1 cellular context compared by ENCODE assay signal in the genomic region with DNA sequence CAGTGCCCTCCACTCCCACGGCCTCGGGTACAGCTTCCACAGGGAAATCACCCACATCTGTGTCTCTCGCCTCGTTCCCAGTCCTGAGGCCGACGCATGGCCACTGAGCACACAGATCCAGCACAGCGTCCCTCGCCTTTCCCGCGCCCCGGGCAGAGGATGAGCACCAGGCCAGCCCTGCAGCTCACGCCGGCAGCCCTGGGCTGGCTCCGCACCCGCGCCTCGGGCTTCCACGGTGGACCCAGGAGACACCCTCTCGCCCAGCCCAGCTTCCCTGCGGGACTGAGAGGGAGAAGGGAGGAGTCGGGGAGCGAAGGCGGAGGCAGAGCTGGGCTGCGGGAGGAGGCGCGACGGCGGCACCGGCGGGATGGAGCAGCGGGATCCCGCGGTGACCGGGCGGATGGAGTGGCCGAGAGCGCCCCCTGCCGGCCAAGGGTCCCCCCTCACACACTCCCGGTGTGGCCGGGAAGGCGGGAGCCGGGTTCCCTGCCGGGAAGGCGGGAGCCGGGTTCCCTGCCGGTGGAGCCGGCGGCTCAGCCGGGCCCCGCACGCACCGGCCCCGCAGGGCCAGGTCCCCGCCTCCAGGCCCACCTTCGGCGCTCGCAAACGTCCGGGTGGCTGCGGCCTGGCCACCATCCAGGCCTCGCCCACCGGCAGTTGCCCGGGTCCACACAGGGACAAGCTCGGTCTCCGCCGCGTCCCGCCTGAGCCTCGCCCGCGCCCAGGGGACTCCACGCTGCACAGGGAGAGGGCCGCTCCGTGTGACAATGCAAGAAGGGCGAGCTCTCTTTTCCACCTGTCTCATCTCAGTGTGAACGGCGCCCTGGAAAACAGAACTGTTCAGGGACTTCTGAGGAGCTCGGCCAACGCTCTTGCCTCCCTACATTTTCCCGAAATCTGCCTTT.
TF ChIP-seq lines count a peak whose summit lies in the region.

No MANE protein-coding gene starts in this region.

TF ChIP-seq in H1, 55 proteins besides CTCF, POLR2A, EP300 and RAD21 (continued from another document):
- no peak for TF ChIP-seq BRCA1 (IDR thresholded peaks at IDR 0.05; ENCODE audit: low read depth, low read length)
- no peak for TF ChIP-seq ZNF274 (IDR thresholded peaks at IDR 0.05; ENCODE audit: borderline replicate concordance, extremely low read depth, low read length)
- TF ChIP-seq SRF (IDR thresholded peaks at IDR 0.05; ENCODE audit: low read depth, low read length) = no peak
- no peak for TF ChIP-seq NANOG (IDR thresholded peaks at IDR 0.05; ENCODE audit: insufficient read depth, low read depth, low read length, poor library complexity, severe bottlenecking)
- TF ChIP-seq, protein P1, sequence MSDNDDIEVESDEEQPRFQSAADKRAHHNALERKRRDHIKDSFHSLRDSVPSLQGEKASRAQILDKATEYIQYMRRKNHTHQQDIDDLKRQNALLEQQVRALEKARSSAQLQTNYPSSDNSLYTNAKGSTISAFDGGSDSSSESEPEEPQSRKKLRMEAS (IDR thresholded peaks at IDR 0.05) = peak; percentile 93
- TF ChIP-seq KDM4A (IDR thresholded peaks at IDR 0.05; ENCODE audit: low read depth, low read length, severe bottlenecking) = peak; percentile 97
- TF ChIP-seq SIRT6 (IDR thresholded peaks at IDR 0.05; ENCODE audit: low read length) = no peak
- TF ChIP-seq ATF2 (IDR thresholded peaks at IDR 0.05; ENCODE audit: low read length) = no peak
- no peak for TF ChIP-seq YY1 (IDR thresholded peaks at IDR 0.05; ENCODE audit: low read depth, low read length)
- no peak for TF ChIP-seq HDAC6 (IDR thresholded peaks at IDR 0.05; ENCODE audit: low read depth, low read length)
- no peak for TF ChIP-seq POLR2AphosphoS5 (IDR thresholded peaks at IDR 0.05; ENCODE audit: low read depth, low read length)
- TF ChIP-seq TAF1 (IDR thresholded peaks at IDR 0.05; ENCODE audit: low read depth, low read length) = peak; percentile 41; the same call in 1 of the 2 replicates
- TF ChIP-seq SUZ12 (IDR thresholded peaks at IDR 0.05; ENCODE audit: low read length) = peak; percentile 12; the same call in 1 of the 2 replicates
- TF ChIP-seq TEAD4 (IDR thresholded peaks at IDR 0.05; ENCODE audit: low read depth, low read length) = no peak
- TF ChIP-seq NRF1 (IDR thresholded peaks at IDR 0.05; ENCODE audit: low read depth, low read length) = no peak
- TF ChIP-seq BACH1 (IDR thresholded peaks at IDR 0.05; ENCODE audit: low read length) = no peak
- TF ChIP-seq JUN (IDR thresholded peaks at IDR 0.05; ENCODE audit: low read depth, low read length) = no peak
- no peak for TF ChIP-seq POU5F1 (IDR thresholded peaks at IDR 0.05; ENCODE audit: low read depth, low read length)
- no peak for TF ChIP-seq SP4 (IDR thresholded peaks at IDR 0.05; ENCODE audit: low read length)
- no peak for TF ChIP-seq FOSL1 (IDR thresholded peaks at IDR 0.05; ENCODE audit: insufficient read depth, low read depth, low read length)
- no peak for TF ChIP-seq MAFK (IDR thresholded peaks at IDR 0.05; ENCODE audit: low read depth, low read length)
- TF ChIP-seq HDAC2 (IDR thresholded peaks at IDR 0.05; ENCODE audit: borderline replicate concordance in 1 of 2, low read depth in 2 of 2, low read length in 2 of 2) = peak in 1 of 2 experiments; percentile 29; a peak in 1 of 4 replicates
- no peak for TF ChIP-seq CHD2 (IDR thresholded peaks at IDR 0.05; ENCODE audit: low read length)
- no peak for TF ChIP-seq TBP (IDR thresholded peaks at IDR 0.05; ENCODE audit: low read depth, low read length)
- TF ChIP-seq CHD1 (IDR thresholded peaks at IDR 0.05; ENCODE audit: low read depth, low read length) = no peak
- peak; percentile 80 for TF ChIP-seq RBBP5 (IDR thresholded peaks at IDR 0.05; ENCODE audit: borderline replicate concordance, low read depth, low read length)
- no peak for TF ChIP-seq SAP30 (IDR thresholded peaks at IDR 0.05; ENCODE audit: insufficient read depth, insufficient replicate concordance, low read length)
- TF ChIP-seq SP1 (IDR thresholded peaks at IDR 0.05; ENCODE audit: low read depth, low read length) = no peak
- TF ChIP-seq, protein P2, sequence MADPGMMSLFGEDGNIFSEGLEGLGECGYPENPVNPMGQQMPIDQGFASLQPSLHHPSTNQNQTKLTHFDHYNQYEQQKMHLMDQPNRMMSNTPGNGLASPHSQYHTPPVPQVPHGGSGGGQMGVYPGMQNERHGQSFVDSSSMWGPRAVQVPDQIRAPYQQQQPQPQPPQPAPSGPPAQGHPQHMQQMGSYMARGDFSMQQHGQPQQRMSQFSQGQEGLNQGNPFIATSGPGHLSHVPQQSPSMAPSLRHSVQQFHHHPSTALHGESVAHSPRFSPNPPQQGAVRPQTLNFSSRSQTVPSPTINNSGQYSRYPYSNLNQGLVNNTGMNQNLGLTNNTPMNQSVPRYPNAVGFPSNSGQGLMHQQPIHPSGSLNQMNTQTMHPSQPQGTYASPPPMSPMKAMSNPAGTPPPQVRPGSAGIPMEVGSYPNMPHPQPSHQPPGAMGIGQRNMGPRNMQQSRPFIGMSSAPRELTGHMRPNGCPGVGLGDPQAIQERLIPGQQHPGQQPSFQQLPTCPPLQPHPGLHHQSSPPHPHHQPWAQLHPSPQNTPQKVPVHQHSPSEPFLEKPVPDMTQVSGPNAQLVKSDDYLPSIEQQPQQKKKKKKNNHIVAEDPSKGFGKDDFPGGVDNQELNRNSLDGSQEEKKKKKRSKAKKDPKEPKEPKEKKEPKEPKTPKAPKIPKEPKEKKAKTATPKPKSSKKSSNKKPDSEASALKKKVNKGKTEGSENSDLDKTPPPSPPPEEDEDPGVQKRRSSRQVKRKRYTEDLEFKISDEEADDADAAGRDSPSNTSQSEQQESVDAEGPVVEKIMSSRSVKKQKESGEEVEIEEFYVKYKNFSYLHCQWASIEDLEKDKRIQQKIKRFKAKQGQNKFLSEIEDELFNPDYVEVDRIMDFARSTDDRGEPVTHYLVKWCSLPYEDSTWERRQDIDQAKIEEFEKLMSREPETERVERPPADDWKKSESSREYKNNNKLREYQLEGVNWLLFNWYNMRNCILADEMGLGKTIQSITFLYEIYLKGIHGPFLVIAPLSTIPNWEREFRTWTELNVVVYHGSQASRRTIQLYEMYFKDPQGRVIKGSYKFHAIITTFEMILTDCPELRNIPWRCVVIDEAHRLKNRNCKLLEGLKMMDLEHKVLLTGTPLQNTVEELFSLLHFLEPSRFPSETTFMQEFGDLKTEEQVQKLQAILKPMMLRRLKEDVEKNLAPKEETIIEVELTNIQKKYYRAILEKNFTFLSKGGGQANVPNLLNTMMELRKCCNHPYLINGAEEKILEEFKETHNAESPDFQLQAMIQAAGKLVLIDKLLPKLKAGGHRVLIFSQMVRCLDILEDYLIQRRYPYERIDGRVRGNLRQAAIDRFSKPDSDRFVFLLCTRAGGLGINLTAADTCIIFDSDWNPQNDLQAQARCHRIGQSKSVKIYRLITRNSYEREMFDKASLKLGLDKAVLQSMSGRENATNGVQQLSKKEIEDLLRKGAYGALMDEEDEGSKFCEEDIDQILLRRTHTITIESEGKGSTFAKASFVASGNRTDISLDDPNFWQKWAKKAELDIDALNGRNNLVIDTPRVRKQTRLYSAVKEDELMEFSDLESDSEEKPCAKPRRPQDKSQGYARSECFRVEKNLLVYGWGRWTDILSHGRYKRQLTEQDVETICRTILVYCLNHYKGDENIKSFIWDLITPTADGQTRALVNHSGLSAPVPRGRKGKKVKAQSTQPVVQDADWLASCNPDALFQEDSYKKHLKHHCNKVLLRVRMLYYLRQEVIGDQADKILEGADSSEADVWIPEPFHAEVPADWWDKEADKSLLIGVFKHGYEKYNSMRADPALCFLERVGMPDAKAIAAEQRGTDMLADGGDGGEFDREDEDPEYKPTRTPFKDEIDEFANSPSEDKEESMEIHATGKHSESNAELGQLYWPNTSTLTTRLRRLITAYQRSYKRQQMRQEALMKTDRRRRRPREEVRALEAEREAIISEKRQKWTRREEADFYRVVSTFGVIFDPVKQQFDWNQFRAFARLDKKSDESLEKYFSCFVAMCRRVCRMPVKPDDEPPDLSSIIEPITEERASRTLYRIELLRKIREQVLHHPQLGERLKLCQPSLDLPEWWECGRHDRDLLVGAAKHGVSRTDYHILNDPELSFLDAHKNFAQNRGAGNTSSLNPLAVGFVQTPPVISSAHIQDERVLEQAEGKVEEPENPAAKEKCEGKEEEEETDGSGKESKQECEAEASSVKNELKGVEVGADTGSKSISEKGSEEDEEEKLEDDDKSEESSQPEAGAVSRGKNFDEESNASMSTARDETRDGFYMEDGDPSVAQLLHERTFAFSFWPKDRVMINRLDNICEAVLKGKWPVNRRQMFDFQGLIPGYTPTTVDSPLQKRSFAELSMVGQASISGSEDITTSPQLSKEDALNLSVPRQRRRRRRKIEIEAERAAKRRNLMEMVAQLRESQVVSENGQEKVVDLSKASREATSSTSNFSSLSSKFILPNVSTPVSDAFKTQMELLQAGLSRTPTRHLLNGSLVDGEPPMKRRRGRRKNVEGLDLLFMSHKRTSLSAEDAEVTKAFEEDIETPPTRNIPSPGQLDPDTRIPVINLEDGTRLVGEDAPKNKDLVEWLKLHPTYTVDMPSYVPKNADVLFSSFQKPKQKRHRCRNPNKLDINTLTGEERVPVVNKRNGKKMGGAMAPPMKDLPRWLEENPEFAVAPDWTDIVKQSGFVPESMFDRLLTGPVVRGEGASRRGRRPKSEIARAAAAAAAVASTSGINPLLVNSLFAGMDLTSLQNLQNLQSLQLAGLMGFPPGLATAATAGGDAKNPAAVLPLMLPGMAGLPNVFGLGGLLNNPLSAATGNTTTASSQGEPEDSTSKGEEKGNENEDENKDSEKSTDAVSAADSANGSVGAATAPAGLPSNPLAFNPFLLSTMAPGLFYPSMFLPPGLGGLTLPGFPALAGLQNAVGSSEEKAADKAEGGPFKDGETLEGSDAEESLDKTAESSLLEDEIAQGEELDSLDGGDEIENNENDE (IDR thresholded peaks at IDR 0.05; ENCODE audit: insufficient replicate concordance, low read length) = no peak
- no peak for TF ChIP-seq CTBP2 (IDR thresholded peaks at IDR 0.05; ENCODE audit: borderline replicate concordance, insufficient read depth, insufficient read length, low read length)
- TF ChIP-seq USF2 (IDR thresholded peaks at IDR 0.05; ENCODE audit: low read length) = no peak
- no peak for TF ChIP-seq RNF2 (IDR thresholded peaks at IDR 0.05; ENCODE audit: borderline replicate concordance, low read depth, low read length, missing control alignments, poor library complexity, severe bottlenecking)
- peak; percentile 60 for TF ChIP-seq ASH2L (IDR thresholded peaks at IDR 0.05; ENCODE audit: low read length)
- no peak for TF ChIP-seq RFX5 (IDR thresholded peaks at IDR 0.05; ENCODE audit: borderline replicate concordance, low read depth, low read length)
- no peak for TF ChIP-seq JUND (IDR thresholded peaks at IDR 0.05; ENCODE audit: low read length)
- TF ChIP-seq CEBPB (IDR thresholded peaks at IDR 0.05; ENCODE audit: low read depth, low read length) = no peak
- no peak for TF ChIP-seq RXRA (IDR thresholded peaks at IDR 0.05; ENCODE audit: insufficient read depth, low read depth, low read length)
- TF ChIP-seq PHF8 (conservative IDR thresholded peaks at IDR 0.05; ENCODE audit: low read depth, low read length) = 0 out of 2 replicates have a peak, but pooled peaks have one; percentile 21
- TF ChIP-seq CBX5 (IDR thresholded peaks at IDR 0.05; ENCODE audit: low read depth, low read length) = no peak
- TF ChIP-seq, protein P3, sequence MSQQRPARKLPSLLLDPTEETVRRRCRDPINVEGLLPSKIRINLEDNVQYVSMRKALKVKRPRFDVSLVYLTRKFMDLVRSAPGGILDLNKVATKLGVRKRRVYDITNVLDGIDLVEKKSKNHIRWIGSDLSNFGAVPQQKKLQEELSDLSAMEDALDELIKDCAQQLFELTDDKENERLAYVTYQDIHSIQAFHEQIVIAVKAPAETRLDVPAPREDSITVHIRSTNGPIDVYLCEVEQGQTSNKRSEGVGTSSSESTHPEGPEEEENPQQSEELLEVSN (IDR thresholded peaks at IDR 0.05) = peak; percentile 98
- no peak for TF ChIP-seq SIX5 (IDR thresholded peaks at IDR 0.05; ENCODE audit: low read depth, low read length)
- no peak for TF ChIP-seq EGR1 (IDR thresholded peaks at IDR 0.05; ENCODE audit: borderline replicate concordance, low read depth, low read length)
- no peak for TF ChIP-seq KDM5A (IDR thresholded peaks at IDR 0.05; ENCODE audit: low read length)
- no peak for TF ChIP-seq CREB1 (IDR thresholded peaks at IDR 0.05)
- TF ChIP-seq CBX8 (IDR thresholded peaks at IDR 0.05; ENCODE audit: borderline replicate concordance, low read depth, low read length) = no peak
- no peak for TF ChIP-seq GTF2F1 (IDR thresholded peaks at IDR 0.05; ENCODE audit: borderline replicate concordance, low read depth, low read length)
- TF ChIP-seq SIN3A (conservative IDR thresholded peaks at IDR 0.05 in 1 of 2, IDR thresholded peaks at IDR 0.05 in 1 of 2; ENCODE audit: low read depth in 1 of 2, low read length in 2 of 2) = no peak
- no peak for TF ChIP-seq TCF12 (IDR thresholded peaks at IDR 0.05; ENCODE audit: low read depth, low read length)
- TF ChIP-seq EZH2 (IDR thresholded peaks at IDR 0.05; ENCODE audit: low read depth, low read length, severe bottlenecking) = peak; percentile 44
